ENCODE assay signal across 8 cellular contexts in genomic region chr10:62804384-62805138, GRCh38. TPM values are rescaled to one million over a fixed set of nuclear protein-coding genes. Genes with fewer than 3 reads are reported as not detected.
A peak's percentile ranks its signal among the peaks of the same experiment; 100 is the strongest.
DNase-seq lines count a peak whose midpoint lies in the region; ATAC-seq and TF ChIP-seq lines count a peak whose summit lies in the region.

TSS of gene ADO (plus strand) at chr10:62804720. CDS start at chr10:62805060, 340 bp downstream.

- peak within 1 kb of the TSS; percentile 87 for H3K4me3 ChIP-seq in GM23338
- peak within 1 kb of the TSS; percentile 99 for H3K4me3 ChIP-seq in RWPE2 (ENCODE audit: severe bottlenecking)
- H3K4me3 ChIP-seq in fibroblast of villous mesenchyme (ENCODE audit: low read depth, low read length) = peak within 1 kb of the TSS; percentile 89
- H3K4me3 ChIP-seq in neural cell (ENCODE audit: low read length) = peak within 1 kb of the TSS; percentile 93

- H3K79me2 ChIP-seq in GM23338 (replicated peaks; ENCODE audit: insufficient read depth) (peaks cover 37% of the 10 kb centered on the region), neural cell (replicated peaks; ENCODE audit: insufficient read depth, low read length) (peaks cover 17% of the 10 kb centered on the region)

- H3F3A ChIP-seq in GM23338 (replicated peaks; ENCODE audit: low read depth) = 0 out of 2 replicates have a peak, but pooled peaks cover 5% of the 10 kb centered on the region
- peaks cover 2% of the 10 kb centered on the region for H3F3A ChIP-seq in neural cell (ENCODE audit: insufficient read depth, low read length, poor library complexity, severe bottlenecking)

- peaks cover 43% of the 10 kb centered on the region for H3K4me1 Mint-ChIP-seq in GM23338

- TF ChIP-seq CTCF in GM23338 (conservative IDR thresholded peaks at IDR 0.05; ENCODE audit: low read depth in 2 of 2) (no peak), RWPE2 (IDR thresholded peaks at IDR 0.05; ENCODE audit: poor library complexity, severe bottlenecking) (no peak), fibroblast of villous mesenchyme (IDR thresholded peaks at IDR 0.05; ENCODE audit: insufficient read depth, low read depth, low read length) (no peak), neural cell (IDR thresholded peaks at IDR 0.05; ENCODE audit: poor library complexity, severe bottlenecking) (no peak)

- peak within 1 kb of the TSS; percentile 92 for H3K4me2 ChIP-seq in GM23338
- H3K4me2 ChIP-seq in neural cell (ENCODE audit: low read length) = peak within 1 kb of the TSS; percentile 90

- H3K4me1 ChIP-seq in GM23338 (ENCODE audit: insufficient read depth) = peaks cover 30% of the 10 kb centered on the region
- peaks cover 19% of the 10 kb centered on the region for H3K4me1 ChIP-seq in RWPE2 (ENCODE audit: insufficient read depth, poor library complexity, severe bottlenecking)

- H3K36me3 ChIP-seq in GM23338 (ENCODE audit: insufficient read depth) (peaks cover 7% of the 10 kb centered on the region; the same call in 1 of the 2 replicates), RWPE2 (ENCODE audit: low read depth) (peaks cover 20% of the 10 kb centered on the region), neural cell (ENCODE audit: insufficient read depth, low read length) (no peaks in the 10 kb centered on the region)

- peak; percentile 76 for DNase-seq in EL
- peak; percentile 95 for DNase-seq in GM23338 (ENCODE audit: low spot score)
- DNase-seq in Kasumi-1 (lab: John Stamatoyannopoulos, UW) = peak; percentile 93 to 94
- peak; percentile 77 for DNase-seq in RWPE2 (ENCODE audit: low spot score)
- DNase-seq in activated gamma-delta T cell treated with anti-CD3 and anti-CD28 coated beads, Interleukin-2, amount 50 U/mL, for 16 hours (ENCODE audit: low read depth) = peak; percentile 69
- DNase-seq in fibroblast of villous mesenchyme (ENCODE audit: low read depth) = peak; percentile 91
- DNase-seq in substantia nigra (lab: John Stamatoyannopoulos, UW) = peak; percentile 34 to 96 (median 88)

- H3K27me3 ChIP-seq in GM23338 (ENCODE audit: insufficient read depth) (no peaks in the 10 kb centered on the region), RWPE2 (ENCODE audit: insufficient read depth, poor library complexity, severe bottlenecking) (no peaks in the 10 kb centered on the region), neural cell (ENCODE audit: insufficient read depth, low read depth, low read length) (peaks cover 17% of the 10 kb centered on the region)

- H3K27me3 Mint-ChIP-seq in GM23338 (ENCODE audit: insufficient read depth, low read depth, poor library complexity) = peaks cover 6% of the 10 kb centered on the region

- no peaks in the 10 kb centered on the region for H3K9me3 ChIP-seq in RWPE2 (ENCODE audit: severe bottlenecking)
- no peaks in the 10 kb centered on the region for H3K9me3 ChIP-seq in neural cell (ENCODE audit: low read length)

- H3K27ac Mint-ChIP-seq in GM23338 = peak within 1 kb of the TSS; percentile 99

- ATAC-seq in GM23338 (peak; percentile 83), RWPE2 (ENCODE audit: low read depth) (peak; percentile 84)

- H2AFZ ChIP-seq in GM23338 (peak within 1 kb of the TSS; percentile 72; the same call in 1 of the 2 replicates), neural cell (ENCODE audit: low read depth, low read length) (peak within 1 kb of the TSS; percentile 100)

- peaks cover 11% of the 10 kb centered on the region; the same call in 2 of the 3 replicates for H3K36me3 Mint-ChIP-seq in GM23338 (ENCODE audit: low read depth)

- peak within 1 kb of the TSS; percentile 92 for H3K9ac ChIP-seq in neural cell (ENCODE audit: low read length)

- H3K4me3 Mint-ChIP-seq in GM23338 = peak within 1 kb of the TSS; percentile 93

- H3K27ac ChIP-seq in GM23338 (ENCODE audit: low read depth) = peak within 1 kb of the TSS; percentile 51
- H3K27ac ChIP-seq in RWPE2 (ENCODE audit: poor library complexity, severe bottlenecking) = peak within 1 kb of the TSS; percentile 69
- peak within 1 kb of the TSS; percentile 97 for H3K27ac ChIP-seq in neural cell (ENCODE audit: low read length)
- H3K27ac ChIP-seq in substantia nigra (ENCODE audit: low read depth, low read length, poor library complexity, severe bottlenecking) = peak within 1 kb of the TSS; percentile 99

- TF ChIP-seq RAD21 in neural cell (conservative IDR thresholded peaks at IDR 0.05) = no peak

- TF ChIP-seq EP300 in neural cell (conservative IDR thresholded peaks at IDR 0.05; ENCODE audit: poor library complexity, severe bottlenecking) = peak; percentile 53

- no peaks in the 10 kb centered on the region for H3K9me3 Mint-ChIP-seq in GM23338

- H3K9me2 ChIP-seq in GM23338 (ENCODE audit: insufficient read depth) = no peaks in the 10 kb centered on the region
- H3K9me2 ChIP-seq in neural cell (ENCODE audit: insufficient read depth, low read length) = no peaks in the 10 kb centered on the region

- peaks cover 35% of the 10 kb centered on the region for H4K20me1 ChIP-seq in GM23338 (replicated peaks; ENCODE audit: insufficient read depth)
- H4K20me1 ChIP-seq in neural cell (ENCODE audit: insufficient read depth) = peaks cover 10% of the 10 kb centered on the region

TF ChIP-seq in GM23338, 12 proteins besides CTCF, POLR2A, EP300 and RAD21 (continues in another document):
- TF ChIP-seq ZNF114 (CRISPR knock-in tag; IDR thresholded peaks at IDR 0.05) (no peak), REST (IDR thresholded peaks at IDR 0.05; ENCODE audit: unreplicated experiment) (no peak), CREB1 (CRISPR knock-in tag; IDR thresholded peaks at IDR 0.05; ENCODE audit: low read depth) (peak; percentile 96)

TF ChIP-seq in neural cell, 6 proteins besides CTCF, POLR2A, EP300 and RAD21:
- TF ChIP-seq MXI1 (conservative IDR thresholded peaks at IDR 0.05; ENCODE audit: poor library complexity, severe bottlenecking) = peak; percentile 91
- peak; percentile 83 for TF ChIP-seq POLR2AphosphoS5 (IDR thresholded peaks at IDR 0.05)
- no peak for TF ChIP-seq EZH2 (IDR thresholded peaks at IDR 0.05; ENCODE audit: borderline replicate concordance, insufficient read depth, low read length, poor library complexity, severe bottlenecking)
- TF ChIP-seq SMC3 (conservative IDR thresholded peaks at IDR 0.05; ENCODE audit: poor library complexity) = peak; percentile 33
- TF ChIP-seq TAF1 (IDR thresholded peaks at IDR 0.05; ENCODE audit: low read depth) = peak; percentile 32
TF ChIP-seq in neural cell: peak in this region for 4.

RNA-seq across cellular contexts. Expression of gene ADO, which starts in this region (rescaled TPM):
- total RNA-seq in GM23338 (2014; rRNA removed; shearing (Covaris generic)) = 47.8 and 48.3 TPM in 2 replicates
- polyA plus RNA-seq in GM23338 (2016; fragmentation: Nextera tagmentation; extraction: Ambion mirVana) = 12.6 TPM in 2 replicates
- 25.5 and 29.0 TPM in 2 replicates for total RNA-seq in fibroblast of villous mesenchyme
- polyA plus RNA-seq in neural cell = 33.2 and 35.9 TPM in 2 replicates
- polyA minus RNA-seq in neural cell = 46.2 and 49.4 TPM in 2 replicates

Comparison
In these comparisons a context has a peak if more than half of its experiments do, and no peak if none do; other contexts are left out.
1. Peak in every context shown above with its lines: DNase-seq, ATAC-seq, H3K4me3 ChIP-seq and H3K27ac ChIP-seq.